ENCODE assay signal across 1 cellular context in genomic region chr14:94136575-94137331, GRCh38.
A peak's percentile ranks its signal among the peaks of the same experiment; 100 is the strongest.
TF ChIP-seq lines count a peak whose summit lies in the region.

No MANE protein-coding gene starts in this region.

TF ChIP-seq in K562, 482 proteins besides CTCF, POLR2A, EP300 and RAD21:
- TF ChIP-seq IRF1 (CRISPR knock-in tag; IDR thresholded peaks at IDR 0.05; ENCODE audit: borderline replicate concordance) (no peak), ZNF395 (CRISPR knock-in tag; IDR thresholded peaks at IDR 0.05) (no peak), TARDBP (IDR thresholded peaks at IDR 0.05) (no peak), SMC3 (conservative IDR thresholded peaks at IDR 0.05; ENCODE audit: insufficient read depth, low read depth, low read length) (peak; percentile 81), NEUROD1 (IDR thresholded peaks at IDR 0.05; ENCODE audit: borderline replicate concordance, low read depth, low read length, partially characterized antibody) (no peak), CHCHD3 (CRISPR knock-in tag; IDR thresholded peaks at IDR 0.05) (no peak), NFIC (IDR thresholded peaks at IDR 0.05) (peak; percentile 64), DEAF1 (CRISPR knock-in tag; IDR thresholded peaks at IDR 0.05) (0 out of 2 replicates have a peak, but pooled peaks have one; percentile 40), KLF16 (IDR thresholded peaks at IDR 0.05) (0 out of 2 replicates have a peak, but pooled peaks have one; percentile 11), PKNOX1 (IDR thresholded peaks at IDR 0.05) (no peak)
